ENCODE assay signal across 22 cellular contexts in the genomic region with DNA sequence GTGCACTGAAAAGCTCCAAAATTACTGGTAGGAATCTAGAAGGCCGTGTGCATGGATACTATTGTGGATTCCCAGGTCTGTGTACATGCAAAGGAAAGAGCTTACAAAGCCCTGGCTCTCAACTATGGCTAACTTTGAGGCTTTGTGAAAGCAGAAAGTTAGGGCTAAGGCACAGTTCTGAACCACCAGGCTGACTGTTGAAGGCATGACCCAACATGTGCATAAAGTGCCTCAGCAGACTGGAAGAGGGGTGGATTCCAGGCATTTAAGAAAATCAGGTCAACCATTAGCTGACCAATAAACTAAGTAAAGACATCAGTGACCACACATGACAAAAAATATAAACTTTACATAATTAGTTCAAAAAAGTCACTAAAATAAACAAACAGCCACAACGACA.
A peak's percentile ranks its signal among the peaks of the same experiment; 100 is the strongest.
DNase-seq lines count a peak whose midpoint lies in the region; ATAC-seq, FAIRE-seq and TF ChIP-seq lines count a peak whose summit lies in the region.
"Had no signal": no experiment of that assay in that cellular context is flagged by ENCODE, and none has a peak within 500 bp of the region (broad histone marks: within the 10 kb centered on the region; RNA-seq: fewer than 3 reads in every experiment).

No MANE protein-coding gene starts in this region.

- DNase-seq in GM23338 (ENCODE audit: low spot score) (no peak), RWPE1 (ENCODE audit: low spot score) (peak; percentile 5), epithelial cell of esophagus (ENCODE audit: low read depth) (peak; percentile 66), neural crest cell (ENCODE audit: low read depth, low spot score) (no peak), PC-3 (no peak), D341Med (ENCODE audit: low spot score) (no peak), HTR-8/SVneo (ENCODE audit: insufficient read length, low spot score) (no peak), amniotic stem cell (lab: John Stamatoyannopoulos, UW) (no peak)
- DNase-seq: ACHN; activated naive CD8-positive, alpha-beta T cell treated with anti-CD3 and anti-CD28 coated beads for 36 hours; heart left ventricle; left ventricle myocardium inferior; NCI-H1417 treated with DMSO at 0.1 percent for 48 hours; NCI-H510A treated with DMSO at 0.1 percent for 48 hours; nucleus accumbens; retina; RPMI8226; stimulated activated CD4-positive, alpha-beta T cell treated with anti-CD3 and anti-CD28 coated beads, Interleukin-4, amount 100 ng/mL, for 24 hours; stomach had no signal

- intact Hi-C loops in PC-3 (cut with micrococcal nuclease), result no loop called here

- H3F3A ChIP-seq in GM23338 (replicated peaks; ENCODE audit: low read depth), result no peaks in the 10 kb centered on the region
- no peaks in the 10 kb centered on the region for H3F3A ChIP-seq in PC-3 (ENCODE audit: low read length, unreplicated experiment)

- no peak for TF ChIP-seq CTCF in GM23338 (conservative IDR thresholded peaks at IDR 0.05; ENCODE audit: low read depth in 2 of 2)
- TF ChIP-seq CTCF in RWPE1 (conservative IDR thresholded peaks at IDR 0.05; ENCODE audit: low read depth), result no peak
- no peak for TF ChIP-seq CTCF in epithelial cell of esophagus (IDR thresholded peaks at IDR 0.05; ENCODE audit: insufficient read depth, low read depth, low read length, missing control alignments)
- TF ChIP-seq CTCF in neural crest cell (conservative IDR thresholded peaks at IDR 0.05), result no peak
- no peak for TF ChIP-seq CTCF in PC-3 (conservative IDR thresholded peaks at IDR 0.05; ENCODE audit: low read depth, low read length)

- no peak overlapping the region for H2AFZ ChIP-seq in GM23338
- no peak overlapping the region for H2AFZ ChIP-seq in PC-3 (ENCODE audit: low read length)

- H4K20me1 ChIP-seq in GM23338 (replicated peaks; ENCODE audit: insufficient read depth) (peaks cover 2% of the 10 kb centered on the region; the same call in 1 of the 2 replicates), PC-3 (ENCODE audit: low read length) (no peaks in the 10 kb centered on the region)
- H4K20me1 ChIP-seq: BLaER1 had no signal

- H3K36me3 Mint-ChIP-seq in GM23338 (ENCODE audit: low read depth), result peaks cover 42% of the 10 kb centered on the region; the same call in 2 of the 3 replicates
- H3K36me3 Mint-ChIP-seq in neural crest cell (ENCODE audit: low read depth), result peaks cover 32% of the 10 kb centered on the region

- H3K9me2 ChIP-seq in GM23338 (ENCODE audit: insufficient read depth), result no peaks in the 10 kb centered on the region
- no peaks in the 10 kb centered on the region for H3K9me2 ChIP-seq in PC-3 (replicated peaks; ENCODE audit: low read length)

- H3K79me2 ChIP-seq in GM23338 (replicated peaks; ENCODE audit: insufficient read depth), result no peaks in the 10 kb centered on the region
- H3K79me2 ChIP-seq in PC-3 (ENCODE audit: low read length), result no peaks in the 10 kb centered on the region

- peak overlapping the region; percentile 82 for H3K27ac Mint-ChIP-seq in GM23338
- peak overlapping the region; percentile 44 for H3K27ac Mint-ChIP-seq in neural crest cell (ENCODE audit: unreplicated experiment)
- H3K27ac Mint-ChIP-seq: activated naive CD8-positive, alpha-beta T cell treated with anti-CD3 and anti-CD28 coated beads for 36 hours had no signal

- peaks cover under 1% of the 10 kb centered on the region for H3K27me3 Mint-ChIP-seq in GM23338 (ENCODE audit: insufficient read depth, low read depth, poor library complexity)
- no peaks in the 10 kb centered on the region for H3K27me3 Mint-ChIP-seq in neural crest cell (ENCODE audit: low read depth)
- H3K27me3 Mint-ChIP-seq: activated naive CD8-positive, alpha-beta T cell treated with anti-CD3 and anti-CD28 coated beads for 36 hours had no signal

- peaks cover 6% of the 10 kb centered on the region; the same call in 1 of the 2 replicates for H3K9me3 ChIP-seq in PC-3 (ENCODE audit: low read length)

- H3K4me3 ChIP-seq in GM23338, result no peak overlapping the region
- no peak overlapping the region for H3K4me3 ChIP-seq in epithelial cell of esophagus (ENCODE audit: low read length)
- H3K4me3 ChIP-seq in PC-3 (ENCODE audit: low read length), result no peak overlapping the region
- H3K4me3 ChIP-seq: BLaER1, heart left ventricle, left ventricle myocardium inferior, stomach, upper lobe of left lung had no signal

- ATAC-seq in GM23338 (no peak), PC-3 (no peak)
- ATAC-seq: heart left ventricle had no signal

- H3K9ac ChIP-seq in PC-3 (ENCODE audit: low read length), result no peak overlapping the region
- H3K9ac ChIP-seq: BLaER1 had no signal

- H3K4me1 ChIP-seq in GM23338 (ENCODE audit: insufficient read depth) (peaks cover 6% of the 10 kb centered on the region), PC-3 (ENCODE audit: insufficient read depth, low read length) (no peaks in the 10 kb centered on the region)
- H3K4me1 ChIP-seq: upper lobe of left lung had no signal

- H3K27ac ChIP-seq in GM23338 (ENCODE audit: low read depth), result peak overlapping the region; percentile 78; the same call in 1 of the 2 replicates
- H3K27ac ChIP-seq in RWPE1, result no peak overlapping the region
- no peak overlapping the region for H3K27ac ChIP-seq in PC-3 (ENCODE audit: low read length)
- H3K27ac ChIP-seq: BLaER1, heart left ventricle, left ventricle myocardium inferior, stomach, upper lobe of left lung had no signal

- H3K4me1 Mint-ChIP-seq in GM23338 (peaks cover 19% of the 10 kb centered on the region; the same call in 2 of the 3 replicates), neural crest cell (peaks cover 40% of the 10 kb centered on the region)
- H3K4me1 Mint-ChIP-seq: activated naive CD8-positive, alpha-beta T cell treated with anti-CD3 and anti-CD28 coated beads for 36 hours had no signal

- peaks cover 6% of the 10 kb centered on the region; the same call in 2 of the 3 replicates for H3K9me3 Mint-ChIP-seq in GM23338
- H3K9me3 Mint-ChIP-seq in neural crest cell, result peaks cover 6% of the 10 kb centered on the region

- CTCF ChIA-PET in RWPE1 (lab: Yijun Ruan, JAX), result no interaction called here
- CTCF ChIA-PET in PC-3 (lab: Charles Lee), result no interaction called here

- H3K4me3 Mint-ChIP-seq in GM23338 (no peak overlapping the region), neural crest cell (peak overlapping the region; percentile 31)
- H3K4me3 Mint-ChIP-seq: activated naive CD8-positive, alpha-beta T cell treated with anti-CD3 and anti-CD28 coated beads for 36 hours had no signal

- H3K4me2 ChIP-seq in GM23338 (no peak overlapping the region), PC-3 (ENCODE audit: low read length) (no peak overlapping the region)
- H3K4me2 ChIP-seq: BLaER1 had no signal

- POLR2A ChIA-PET in RWPE1 (lab: Yijun Ruan, JAX; ENCODE audit: low non-redundant PET) (no interaction called here), PC-3 (lab: Charles Lee; ENCODE audit: unreplicated experiment) (no interaction called here)

- no peak for FAIRE-seq in HTR-8/SVneo (lab: Jason Lieb, UNC)
- FAIRE-seq: GM12892 had no signal

- H3K36me3 ChIP-seq in GM23338 (ENCODE audit: insufficient read depth) (no peaks in the 10 kb centered on the region), PC-3 (ENCODE audit: low read depth, low read length) (peaks cover 14% of the 10 kb centered on the region)

- H3K27me3 ChIP-seq in GM23338 (ENCODE audit: insufficient read depth) (no peaks in the 10 kb centered on the region), PC-3 (ENCODE audit: low read length) (no peaks in the 10 kb centered on the region)
- H3K27me3 ChIP-seq: BLaER1, heart left ventricle, stomach, upper lobe of left lung had no signal

- BruUV-seq in PC-3 (replicated peaks; lab: Mats Ljungman, UMichigan), result no TSS peak

Comparison
In these comparisons a context has a peak if more than half of its experiments do, and no peak if none do; other contexts are left out.
1. DNase-seq: peak in RWPE1 (single experiment) and epithelial cell of esophagus (single experiment); none in GM23338 (single experiment), neural crest cell (single experiment), PC-3 (single experiment), D341Med (single experiment), HTR-8/SVneo (single experiment) and amniotic stem cell (single experiment).